In genomic region chr10:95290801-95291633, GRCh38 we compare ENCODE assay signal across 8 cellular contexts. TPM values are rescaled to one million over a fixed set of nuclear protein-coding genes. Genes with fewer than 3 reads are reported as not detected.
DNase-seq lines count a peak whose midpoint lies in the region; ATAC-seq, FAIRE-seq and TF ChIP-seq lines count a peak whose summit lies in the region.

Gene PDLIM1, minus strand, starts transcription at chr10:95291003. Its CDS starts 88 bp downstream, at chr10:95290915.

- ATAC-seq in mucosa of descending colon = peak; percentile 83
- peak; percentile 90 to 94 for ATAC-seq in upper lobe of left lung (ENCODE audit: low FRiP score in 2 of 2)

- FAIRE-seq in endothelial cell of umbilical vein (lab: Jason Lieb, UNC) = no peak

- intact Hi-C loops in endothelial cell of umbilical vein (cut with micrococcal nuclease) = loop anchor here (1.0 to 2.0 kb wide), 2 partner anchors 45 to 72 kb away; no protein-coding TSS in a partner anchor
- intact Hi-C loops in mucosa of descending colon (cut with DNase I, micrococcal nuclease) = no loop called here

- H3K27me3 ChIP-seq in endothelial cell of umbilical vein (ENCODE audit: control insufficient read depth in 2 of 2, insufficient read depth in 2 of 2, low read length in 2 of 2) (no peaks in the 10 kb centered on the region), upper lobe of left lung (no peaks in the 10 kb centered on the region)

- peak within 1 kb of the TSS; percentile 79 for H3K4me2 ChIP-seq in endothelial cell of umbilical vein (ENCODE audit: insufficient read depth, low read length)

- H3K9me3 ChIP-seq in endothelial cell of umbilical vein (replicated peaks; ENCODE audit: control insufficient read depth, insufficient read depth, low read length) = no peaks in the 10 kb centered on the region
- H3K9me3 ChIP-seq in mucosa of descending colon = no peaks in the 10 kb centered on the region
- H3K9me3 ChIP-seq in upper lobe of left lung = no peaks in the 10 kb centered on the region

- TF ChIP-seq EP300 in upper lobe of left lung (IDR thresholded peaks at IDR 0.05) = peak in 1 of 4 donors; percentile 41

- TF ChIP-seq CTCF in HFFc6 (IDR thresholded peaks at IDR 0.05) = peak; percentile 51
- no peak; the same call in 1 of the 2 replicates for TF ChIP-seq CTCF in WI38 (IDR thresholded peaks at IDR 0.05; ENCODE audit: low read depth, low read length)
- TF ChIP-seq CTCF in endothelial cell of umbilical vein (IDR thresholded peaks at IDR 0.05; ENCODE audit: extremely low read depth in 1 of 2, insufficient read depth in 1 of 2, low read depth in 1 of 2, low read length in 2 of 2) = peak in 1 of 2 donors; percentile 30
- TF ChIP-seq CTCF in mucosa of descending colon (IDR thresholded peaks at IDR 0.05) = no peak
- TF ChIP-seq CTCF in upper lobe of left lung (IDR thresholded peaks at IDR 0.05) = peak; percentile 28 to 86 (median 59)

- POLR2A ChIA-PET in endothelial cell of umbilical vein (lab: Charles Lee) = no interaction called here

- CTCF ChIA-PET in endothelial cell of umbilical vein (lab: Charles Lee) = interaction anchor here (0.7 to 1.4 kb wide), 3 partner anchors 45 to 72 kb away, joined by 3 to 4 read pairs (median 3); no protein-coding TSS in a partner anchor

- peaks cover 61% of the 10 kb centered on the region for H3K4me1 Mint-ChIP-seq in HFFc6 (ENCODE audit: low read depth)

- H3K27ac ChIP-seq in endothelial cell of umbilical vein (ENCODE audit: insufficient read depth, low read depth, low read length) = peak within 1 kb of the TSS; percentile 44
- peak within 1 kb of the TSS; percentile 93 to 98 (median 95) for H3K27ac ChIP-seq in upper lobe of left lung

- H3K79me2 ChIP-seq in endothelial cell of umbilical vein (ENCODE audit: control insufficient read depth, insufficient read depth, low read length) = peaks cover 37% of the 10 kb centered on the region

- TF ChIP-seq POLR2A in endothelial cell of umbilical vein (IDR thresholded peaks at IDR 0.05; ENCODE audit: low read depth, low read length) = peak; percentile 57
- TF ChIP-seq POLR2A in upper lobe of left lung (IDR thresholded peaks at IDR 0.05) = peak in 3 of 4 donors; percentile 64 to 97 (median 93)

- dilution Hi-C loops in endothelial cell of umbilical vein (cut with MboI; ENCODE audit: extremely low pct_ligation_motif_present, low sequenced_read_pairs) = no loop called here

- BruUV-seq in endothelial cell of umbilical vein (replicated peaks; lab: Mats Ljungman, UMichigan) = TSS peak; percentile 64

- DNase-seq in activated T-cell treated with anti-CD3 and anti-CD28 coated beads for 1 hour (ENCODE audit: low read depth) (peak; percentile 3), activated T-cell treated with anti-CD3 and anti-CD28 coated beads for 4 hours (no peak), HFFc6 (peak; percentile 49), MV-4-11 (lab: John Stamatoyannopoulos, UW) (peak; percentile 38), endothelial cell of umbilical vein (ENCODE audit: low read depth, low spot score) (peak; percentile 58), mucosa of descending colon (peak; percentile 86 to 93 (median 89)), upper lobe of left lung (peak; percentile 73 to 97)

- H3K36me3 ChIP-seq in endothelial cell of umbilical vein (ENCODE audit: control insufficient read depth in 2 of 2, extremely low read depth in 1 of 2, insufficient read depth in 2 of 2, low read length in 2 of 2) (no peaks in the 10 kb centered on the region), mucosa of descending colon (ENCODE audit: low read depth) (no peaks in the 10 kb centered on the region), upper lobe of left lung (no peaks in the 10 kb centered on the region)

- H3K9ac ChIP-seq in endothelial cell of umbilical vein (replicated peaks; ENCODE audit: extremely low read depth, insufficient read depth, low read length) = peak within 1 kb of the TSS; percentile 73

- peaks cover 1% of the 10 kb centered on the region for H3K27me3 Mint-ChIP-seq in HFFc6 (ENCODE audit: insufficient read depth)

- WGBS in upper lobe of left lung, 2 donors = 20 to 56% methylated on average over 9 to 35 of the region's 82 CpGs

- peak within 1 kb of the TSS; percentile 79 for H3K27ac Mint-ChIP-seq in HFFc6

- no peaks in the 10 kb centered on the region for H3K9me1 ChIP-seq in endothelial cell of umbilical vein (replicated peaks; ENCODE audit: control insufficient read depth, extremely low read depth, insufficient read depth, low read length)

- H3K4me1 ChIP-seq in endothelial cell of umbilical vein (ENCODE audit: control insufficient read depth, extremely low read depth, insufficient read depth, low read length) (peaks cover 36% of the 10 kb centered on the region), mucosa of descending colon (ENCODE audit: low read depth) (peaks cover 45% of the 10 kb centered on the region), upper lobe of left lung (peaks cover 28 to 64% (median 39%) of the 10 kb centered on the region in 4 donors)

- H2AFZ ChIP-seq in endothelial cell of umbilical vein (ENCODE audit: low read depth, low read length) = peak within 1 kb of the TSS; percentile 69

- no peaks in the 10 kb centered on the region for H3K9me3 Mint-ChIP-seq in HFFc6

- no peaks in the 10 kb centered on the region for H4K20me1 ChIP-seq in endothelial cell of umbilical vein (replicated peaks; ENCODE audit: control insufficient read depth, extremely low read depth, insufficient read depth, low read length)

- H3K36me3 Mint-ChIP-seq in HFFc6 (ENCODE audit: low read depth) = no peaks in the 10 kb centered on the region

- H3K4me3 ChIP-seq in WI38 (ENCODE audit: low read depth, low read length) = peak within 1 kb of the TSS; percentile 90
- H3K4me3 ChIP-seq in endothelial cell of umbilical vein (replicated peaks in 1 of 3; ENCODE audit: insufficient read depth in 1 of 3, low read depth in 1 of 3, low read length in 3 of 3) = peak within 1 kb of the TSS; percentile 61 to 91 (median 70)
- peak within 1 kb of the TSS; percentile 90 for H3K4me3 ChIP-seq in mucosa of descending colon
- peak within 1 kb of the TSS; percentile 62 to 94 (median 82) for H3K4me3 ChIP-seq in upper lobe of left lung

- H3K4me3 Mint-ChIP-seq in HFFc6 = peak within 1 kb of the TSS; percentile 93

TF ChIP-seq in endothelial cell of umbilical vein, 7 proteins besides CTCF, POLR2A, EP300 and RAD21:
- TF ChIP-seq FOS (IDR thresholded peaks at IDR 0.05; ENCODE audit: borderline replicate concordance, insufficient read depth, low read length) (no peak), POLR2AphosphoS5 (IDR thresholded peaks at IDR 0.05; ENCODE audit: insufficient read depth, low read depth, low read length) (peak; percentile 50), MAX (IDR thresholded peaks at IDR 0.05; ENCODE audit: insufficient read depth, insufficient read length) (peak; percentile 8), EZH2 (IDR thresholded peaks at IDR 0.05; ENCODE audit: borderline replicate concordance, low read depth, low read length, severe bottlenecking) (no peak), GATA2 (IDR thresholded peaks at IDR 0.05; ENCODE audit: insufficient read depth, insufficient read length, low read depth, low read length) (no peak)

RNA-seq across cellular contexts. Expression of gene PDLIM1, which starts in this region (rescaled TPM):
- 100 to 1,000 TPM; 131 to 163 (median 154) TPM for total RNA-seq in HFFc6 (2021; fragmentation: NEBNext Ultra II Directional; extraction: Animal tissue kit (Norgen Biotek cat#: 25700))
- total RNA-seq in endothelial cell of umbilical vein = 70.4 and 122 TPM in 2 replicates
- 84.8 and 91.1 TPM in 2 replicates for polyA plus RNA-seq in endothelial cell of umbilical vein
- polyA plus RNA-seq in endothelial cell of umbilical vein (2011; cell fraction: cytosol; rRNA removed) = 102 and 105 TPM in 2 replicates
- 49.1 and 58.9 TPM in 2 replicates for polyA plus RNA-seq in endothelial cell of umbilical vein (2011; cell fraction: nucleus; rRNA removed)
- polyA plus RNA-seq in endothelial cell of umbilical vein (2012) = 192 and 244 TPM in 2 replicates
- polyA minus RNA-seq in endothelial cell of umbilical vein = 67.0 and 86.1 TPM in 2 replicates
- 12.6 TPM for polyA minus RNA-seq in endothelial cell of umbilical vein (2011; cell fraction: cytosol; rRNA and poly(A)+ RNA removed)
- polyA minus RNA-seq in endothelial cell of umbilical vein (2011; cell fraction: nucleus; rRNA and poly(A)+ RNA removed) = 32.6 and 32.8 TPM in 2 replicates
- total RNA-seq in mucosa of descending colon = 100 to 1,000 TPM; 177 to 434 (median 373) TPM
- 100 to 1,000 TPM in 5 of 6 donors, 10 to 100 TPM in 1; 78.6 to 239 (median 178) TPM for total RNA-seq in upper lobe of left lung

Comparison
In these comparisons a context has a peak if more than half of its experiments do, and no peak if none do; other contexts are left out.
1. CTCF ChIP-seq: peak in HFFc6 (single experiment) and upper lobe of left lung (6 of 6); none in WI38 (single experiment) and mucosa of descending colon (single experiment).
2. Peak in every context shown above with its lines, with median percentiles within 50 percentile points of each other: H3K4me3 ChIP-seq.